ENCODE assay signal across 8 cellular contexts in genomic region chr7:112450807-112451661, GRCh38. TPM values are rescaled to one million over a fixed set of nuclear protein-coding genes. Genes with fewer than 3 reads are reported as not detected.
DNase-seq lines count a peak whose midpoint lies in the region; ATAC-seq and TF ChIP-seq lines count a peak whose summit lies in the region.

No MANE protein-coding gene starts in this region.

- no TSS peak for BruUV-seq in PC-9 (replicated peaks; lab: Mats Ljungman, UMichigan)

- POLR2A ChIA-PET in PC-9 (lab: Charles Lee; ENCODE audit: unreplicated experiment): interaction anchor here (0.6 to 1.2 kb wide), 10 partner anchors 10 to 1250 kb away, joined by 3 to 7 read pairs (median 4); no protein-coding TSS in a partner anchor

- H2AFZ ChIP-seq in PC-9: peak overlapping the region; percentile 95

- intact Hi-C loops in PC-9 (cut with micrococcal nuclease; ENCODE audit: unreplicated experiment): loop anchor here (1.0 to 2.0 kb wide), 4 partner anchors 28 to 245 kb away; partner anchors contain the start of genes DOCK4 and ZNF277

- no peaks in the 10 kb centered on the region for H3K9me3 ChIP-seq in PC-9 (ENCODE audit: insufficient read depth, low read depth)
- H3K9me3 ChIP-seq in mucosa of rectum (ENCODE audit: control insufficient read depth in 2 of 2, low read length in 2 of 2): no peaks in the 10 kb centered on the region

- peak overlapping the region; percentile 96 for H3K4me2 ChIP-seq in PC-9

- H3K4me3 ChIP-seq in PC-9 (peak overlapping the region; percentile 100), mucosa of rectum (ENCODE audit: low read length in 2 of 2) (peak overlapping the region; percentile 91 to 97)

- H3K9me2 ChIP-seq in PC-9 (ENCODE audit: insufficient read depth): no peaks in the 10 kb centered on the region

- no peak for TF ChIP-seq CTCF in PC-9 (conservative IDR thresholded peaks at IDR 0.05)

- DNase-seq in DMS53 (lab: John Stamatoyannopoulos, UW) (peak; percentile 99), KG1 (lab: John Stamatoyannopoulos, UW) (peak; percentile 49), PC-9 (peak; percentile 89 to 94)
- peak; percentile 87 to 88 for DNase-seq in activated T-cell treated with anti-CD3 and anti-CD28 coated beads, Interleukin-2, amount 50 U/mL, for 48 hours
- peak; percentile 74 for DNase-seq in stimulated activated CD8-positive, alpha-beta memory T cell treated with anti-CD3 and anti-CD28 coated beads, Interleukin-4, amount 100 ng/mL, for 24 hours (ENCODE audit: low read depth)

- H3K79me2 ChIP-seq in PC-9 (ENCODE audit: low read depth): peaks cover 53% of the 10 kb centered on the region

- CTCF ChIA-PET in PC-9 (lab: Charles Lee): interaction anchor here (0.8 to 0.9 kb wide), 2 partner anchors 8 to 33 kb away, joined by 4 read pairs; no protein-coding TSS in a partner anchor

- H3K9ac ChIP-seq in mucosa of rectum (ENCODE audit: low read depth in 1 of 2, low read length in 2 of 2): peak overlapping the region; percentile 97 to 99

- H3K4me1 ChIP-seq in PC-9 (replicated peaks; ENCODE audit: insufficient read depth) (peaks cover 31% of the 10 kb centered on the region), mucosa of rectum (ENCODE audit: control insufficient read depth in 2 of 2, insufficient read depth in 2 of 2, low read length in 2 of 2) (peaks cover 17 to 44% of the 10 kb centered on the region in 2 donors)

- H3K27me3 ChIP-seq in PC-9 (ENCODE audit: insufficient read depth, low read depth) (no peaks in the 10 kb centered on the region), mucosa of rectum (ENCODE audit: control insufficient read depth in 2 of 2, insufficient read depth in 2 of 2, low read length in 2 of 2) (no peaks in the 10 kb centered on the region)

- ATAC-seq in GM21786 (IDR thresholded peaks at IDR 0.05; ENCODE audit: unreplicated experiment): peak; percentile 79
- ATAC-seq in esophagus mucosa: peak; percentile 83

- peaks cover 38% of the 10 kb centered on the region for H4K20me1 ChIP-seq in PC-9 (ENCODE audit: insufficient read depth)

- H3K36me3 ChIP-seq in PC-9 (ENCODE audit: low read depth): peaks cover 7% of the 10 kb centered on the region
- peaks cover 0 to 2% of the 10 kb centered on the region in 2 donors for H3K36me3 ChIP-seq in mucosa of rectum (ENCODE audit: control insufficient read depth in 2 of 2, insufficient read depth in 2 of 2, low read length in 2 of 2)

- H3K27ac ChIP-seq in PC-9 (peak overlapping the region; percentile 83), mucosa of rectum (ENCODE audit: low read depth in 2 of 2, low read length in 2 of 2) (peak overlapping the region; percentile 99 to 100)

- peaks cover 11% of the 10 kb centered on the region; the same call in 1 of the 2 replicates for H3F3A ChIP-seq in PC-9 (ENCODE audit: insufficient read depth, low read depth)

RNA-seq across cellular contexts. Expression of gene IFRD1, which starts 0.8 kb away (rescaled TPM):
- total RNA-seq in PC-9 (2021) (79.6 and 89.4 TPM in 2 replicates), esophagus mucosa (38.3 TPM)

RNA-seq across cellular contexts. Expression of gene LSMEM1, which starts 29.8 kb away (rescaled TPM):
- total RNA-seq in PC-9 (2021): 2.9 and 3.2 TPM in 2 replicates
- total RNA-seq in esophagus mucosa: 0.44 TPM

Comparison
In these comparisons a context has a peak if more than half of its experiments do, and no peak if none do; other contexts are left out.
1. Peak in every context shown above with its lines: DNase-seq, ATAC-seq, H3K4me3 ChIP-seq and H3K27ac ChIP-seq.
2. DNase-seq: peak in every context shown above with its lines; median percentile 99 in DMS53; 92 in PC-9; 88 in activated T-cell treated with anti-CD3 and anti-CD28 coated beads, Interleukin-2, amount 50 U/mL, for 48 hours; 74 in stimulated activated CD8-positive, alpha-beta memory T cell treated with anti-CD3 and anti-CD28 coated beads, Interleukin-4, amount 100 ng/mL, for 24 hours; 49 in KG1.